Comparison of ENCODE assay signal across 12 cellular contexts in the genomic region with DNA sequence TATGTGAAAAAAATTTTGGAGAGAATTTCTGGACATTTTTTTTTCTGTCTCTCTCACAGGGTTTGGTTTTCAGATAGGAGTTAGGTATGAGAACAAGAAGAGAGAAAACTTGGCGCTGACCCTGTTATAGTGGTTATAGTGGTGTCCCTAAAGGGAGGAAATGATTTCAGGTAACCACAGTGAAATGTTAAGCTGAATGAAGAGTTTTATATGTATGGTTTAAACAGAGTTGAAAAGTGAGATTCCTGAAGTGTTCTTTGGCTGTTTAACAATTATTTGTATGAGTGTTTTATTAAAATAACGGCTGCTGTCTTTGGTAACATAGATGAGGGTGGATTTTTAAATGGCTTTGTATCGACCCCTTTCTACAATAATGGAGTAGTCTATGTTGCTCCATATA. TPM values are rescaled to one million over a fixed set of nuclear protein-coding genes. Genes with fewer than 3 reads are reported as not detected.
DNase-seq lines count a peak whose midpoint lies in the region; ATAC-seq, FAIRE-seq and TF ChIP-seq lines count a peak whose summit lies in the region.
"Had no signal": no experiment of that assay in that cellular context is flagged by ENCODE, and none has a peak within 500 bp of the region (broad histone marks: within the 10 kb centered on the region; RNA-seq: fewer than 3 reads in every experiment).

No MANE protein-coding gene starts in this region.

- no peak overlapping the region for H2BK15ac ChIP-seq in H9 (ENCODE audit: low read depth, low read length)

- ATAC-seq in CD4-positive, alpha-beta T cell (ENCODE audit: poor library complexity), result no peak
- no peak for ATAC-seq in activated T-helper 17 cell treated with anti-CD3 and anti-CD28 coated beads, Interleukin-2, amount 50 U/mL, for 72 hours (replicated peaks)
- ATAC-seq in naive thymus-derived CD4-positive, alpha-beta T cell, result no peak
- ATAC-seq in HG02840 (IDR thresholded peaks at IDR 0.05; ENCODE audit: low FRiP score, unreplicated experiment), result no peak
- ATAC-seq: lower lobe of right lung had no signal

- H3K27ac ChIP-seq in CD4-positive, alpha-beta T cell (ENCODE audit: low read depth, low read length), result no peak overlapping the region
- H3K27ac ChIP-seq in H9 (ENCODE audit: insufficient read length, low read depth, low read length), result no peak overlapping the region
- H3K27ac ChIP-seq in naive thymus-derived CD4-positive, alpha-beta T cell (ENCODE audit: low read depth, low read length), result no peak overlapping the region
- H3K27ac ChIP-seq in thyroid gland, result no peak overlapping the region
- H3K27ac ChIP-seq: lower lobe of right lung had no signal

- no peak overlapping the region for H3K4ac ChIP-seq in H9 (ENCODE audit: low read depth, low read length)

- WGBS in H9 (ENCODE audit: extremely low coverage, insufficient read length, low lambda C conversion rate), result no CpG with 5 or more reads among the region's 3 CpGs
- 85 to 86% methylated on average over 3 of the region's 3 CpGs for WGBS in thyroid gland, 2 donors

- CTCF ChIA-PET in CD4-positive, alpha-beta T cell (lab: Charles Lee), result no interaction called here
- CTCF ChIA-PET in naive thymus-derived CD4-positive, alpha-beta T cell (lab: Charles Lee), result no interaction called here

- no peak overlapping the region for H3T11ph ChIP-seq in H9 (ENCODE audit: low read length)

- no peak overlapping the region for H4K91ac ChIP-seq in H9 (ENCODE audit: insufficient read length, low read depth, low read length)

- no peaks in the 10 kb centered on the region for H3K9me3 Mint-ChIP-seq in CD4-positive, alpha-beta T cell
- H3K9me3 Mint-ChIP-seq in H9, result no peaks in the 10 kb centered on the region
- no peaks in the 10 kb centered on the region for H3K9me3 Mint-ChIP-seq in activated T-helper 17 cell treated with anti-CD3 and anti-CD28 coated beads, Interleukin-2, amount 50 U/mL, for 72 hours
- H3K9me3 Mint-ChIP-seq in naive thymus-derived CD4-positive, alpha-beta T cell, result no peaks in the 10 kb centered on the region

- no peak overlapping the region for H2AK5ac ChIP-seq in H9 (ENCODE audit: insufficient read length, low read length)

- no peak overlapping the region for H2BK12ac ChIP-seq in H9 (ENCODE audit: insufficient read length, low read depth, low read length)

- no peak overlapping the region for H2BK120ac ChIP-seq in H9 (ENCODE audit: low read depth, low read length, poor library complexity, severe bottlenecking)

- peak overlapping the region; percentile 54 for H3K4me3 Mint-ChIP-seq in CD4-positive, alpha-beta T cell
- peak overlapping the region; percentile 7 to 41; a peak in 1 of 5 replicates for H3K4me3 Mint-ChIP-seq in H9
- H3K4me3 Mint-ChIP-seq in activated T-helper 17 cell treated with anti-CD3 and anti-CD28 coated beads, Interleukin-2, amount 50 U/mL, for 72 hours, result peak overlapping the region; percentile 64
- peak overlapping the region in 9 of 10 donors; percentile 9 to 62 (median 49) for H3K4me3 Mint-ChIP-seq in naive thymus-derived CD4-positive, alpha-beta T cell

- H3K56ac ChIP-seq in H9 (ENCODE audit: insufficient read length, low read depth, low read length), result no peak overlapping the region

- H3K4me1 Mint-ChIP-seq in CD4-positive, alpha-beta T cell (ENCODE audit: low read depth), result peaks cover 99% of the 10 kb centered on the region
- H3K4me1 Mint-ChIP-seq in H9, result peaks cover 77 to 82% of the 10 kb centered on the region in 2 experiments
- peaks cover 39% of the 10 kb centered on the region for H3K4me1 Mint-ChIP-seq in activated T-helper 17 cell treated with anti-CD3 and anti-CD28 coated beads, Interleukin-2, amount 50 U/mL, for 72 hours
- H3K4me1 Mint-ChIP-seq in naive thymus-derived CD4-positive, alpha-beta T cell, result peaks cover 57 to 100% (median 93%) of the 10 kb centered on the region in 7 donors

- FAIRE-seq in GM12892 (lab: Jason Lieb, UNC), result no peak

- peak overlapping the region; percentile 39 for H3K27ac Mint-ChIP-seq in CD4-positive, alpha-beta T cell
- peak overlapping the region in 1 of 3 experiments; percentile 40; a peak in 1 of 7 replicates for H3K27ac Mint-ChIP-seq in H9
- peak overlapping the region; percentile 73 for H3K27ac Mint-ChIP-seq in activated T-helper 17 cell treated with anti-CD3 and anti-CD28 coated beads, Interleukin-2, amount 50 U/mL, for 72 hours
- H3K27ac Mint-ChIP-seq in naive thymus-derived CD4-positive, alpha-beta T cell, result peak overlapping the region in 1 of 9 donors; percentile 61

- H3K36me3 Mint-ChIP-seq in CD4-positive, alpha-beta T cell (ENCODE audit: low read depth), result peaks cover 82% of the 10 kb centered on the region
- H3K36me3 Mint-ChIP-seq in H9 (ENCODE audit: insufficient read depth in 1 of 3, low read depth in 3 of 3), result peaks cover 34 to 67% (median 66%) of the 10 kb centered on the region in 3 experiments
- H3K36me3 Mint-ChIP-seq in activated T-helper 17 cell treated with anti-CD3 and anti-CD28 coated beads, Interleukin-2, amount 50 U/mL, for 72 hours (ENCODE audit: low read depth), result peaks cover 8% of the 10 kb centered on the region
- peaks cover 14 to 63% (median 37%) of the 10 kb centered on the region in 5 donors for H3K36me3 Mint-ChIP-seq in naive thymus-derived CD4-positive, alpha-beta T cell

- no peak for TF ChIP-seq CTCF in CD4-positive, alpha-beta T cell (IDR thresholded peaks at IDR 0.05)
- TF ChIP-seq CTCF in H9 (conservative IDR thresholded peaks at IDR 0.05) (no peak), thyroid gland (IDR thresholded peaks at IDR 0.05) (no peak)

- peaks cover 0 to 30% (median 3%) of the 10 kb centered on the region in 3 experiments for H3K36me3 ChIP-seq in naive thymus-derived CD4-positive, alpha-beta T cell (ENCODE audit: control insufficient read depth in 2 of 3, insufficient read depth in 3 of 3, low read length in 3 of 3)
- H3K36me3 ChIP-seq in thyroid gland, result peaks cover 5 to 10% of the 10 kb centered on the region in 2 donors

- no peak overlapping the region for H4K5ac ChIP-seq in H9 (ENCODE audit: insufficient read length, low read depth, low read length)

- peaks cover 6% of the 10 kb centered on the region for H3K23me2 ChIP-seq in H9 (ENCODE audit: insufficient read length, low read depth, low read length, poor library complexity, severe bottlenecking)

- no peaks in the 10 kb centered on the region for H3K27me3 ChIP-seq in CD4-positive, alpha-beta T cell (ENCODE audit: control insufficient read depth, insufficient read depth, low read length)
- H3K27me3 ChIP-seq in H9 (ENCODE audit: insufficient read depth, low read length), result no peaks in the 10 kb centered on the region
- no peaks in the 10 kb centered on the region for H3K27me3 ChIP-seq in naive thymus-derived CD4-positive, alpha-beta T cell (ENCODE audit: control insufficient read depth in 2 of 2, insufficient read depth in 2 of 2, low read length in 2 of 2)
- H3K27me3 ChIP-seq in thyroid gland, result no peaks in the 10 kb centered on the region

- H3K4me1 ChIP-seq in H9 (ENCODE audit: insufficient read depth, low read length), result peaks cover 6% of the 10 kb centered on the region; the same call in 1 of the 2 replicates
- peaks cover 60% of the 10 kb centered on the region in 2 donors for H3K4me1 ChIP-seq in naive thymus-derived CD4-positive, alpha-beta T cell (ENCODE audit: control insufficient read depth in 2 of 2, insufficient read depth in 2 of 2, low read length in 2 of 2)
- peaks cover 53 to 55% of the 10 kb centered on the region in 2 donors for H3K4me1 ChIP-seq in thyroid gland

- no peak for TF ChIP-seq POLR2A in thyroid gland (IDR thresholded peaks at IDR 0.05)
- no peak for TF ChIP-seq POLR2A in GM12892 (IDR thresholded peaks at IDR 0.05; ENCODE audit: low read depth, low read length)

- no peaks in the 10 kb centered on the region for H3K27me3 Mint-ChIP-seq in CD4-positive, alpha-beta T cell
- H3K27me3 Mint-ChIP-seq in H9 (ENCODE audit: low read depth), result no peaks in the 10 kb centered on the region
- H3K27me3 Mint-ChIP-seq in activated T-helper 17 cell treated with anti-CD3 and anti-CD28 coated beads, Interleukin-2, amount 50 U/mL, for 72 hours, result no peaks in the 10 kb centered on the region
- H3K27me3 Mint-ChIP-seq in naive thymus-derived CD4-positive, alpha-beta T cell, result no peaks in the 10 kb centered on the region

- no peak overlapping the region for H3K9ac ChIP-seq in H9 (ENCODE audit: extremely low read depth, insufficient read length, low read length)

- H3K79me1 ChIP-seq in H9 (ENCODE audit: insufficient read depth, low read depth, low read length, poor library complexity, severe bottlenecking), result peaks cover 4% of the 10 kb centered on the region

- no peak overlapping the region for H3K4me3 ChIP-seq in naive thymus-derived CD4-positive, alpha-beta T cell (ENCODE audit: low read length)
- H3K4me3 ChIP-seq in thyroid gland (replicated peaks in 1 of 3), result no peak overlapping the region
- H3K4me3 ChIP-seq: lower lobe of right lung had no signal

- peaks cover 51% of the 10 kb centered on the region for H3K79me2 ChIP-seq in H9 (ENCODE audit: insufficient read depth, low read length)

- H2BK5ac ChIP-seq in H9 (ENCODE audit: insufficient read length, low read length), result no peak overlapping the region

- intact Hi-C loops in CD4-positive, alpha-beta T cell (cut with DNase I, micrococcal nuclease), result loop anchor here in 1 of 2 experiments (10.0 kb wide), 1 partner anchor 619 kb away; a partner anchor contains a TSS
- intact Hi-C loops in naive thymus-derived CD4-positive, alpha-beta T cell (cut with micrococcal nuclease), result loop anchor here in 1 of 2 donors (2.0 kb wide), 1 partner anchor 13 kb away; no protein-coding TSS in a partner anchor
- intact Hi-C loops in thyroid gland (cut with DNase I), result no loop called here

- H4K8ac ChIP-seq in H9 (replicated peaks; ENCODE audit: insufficient read length, low read depth, low read length), result no peak overlapping the region

- no peak overlapping the region for H3K18ac ChIP-seq in H9 (ENCODE audit: insufficient read length, low read depth, low read length)

- H3K14ac ChIP-seq in H9 (ENCODE audit: insufficient read depth, low read length), result no peak overlapping the region

- H4K20me1 ChIP-seq in H9 (ENCODE audit: control insufficient read depth, insufficient read depth, insufficient read length), result no peaks in the 10 kb centered on the region

- DNase-seq in CD4-positive, alpha-beta T cell, result no peak
- DNase-seq in H9 (no peak), thyroid gland (no peak), GM12892 (ENCODE audit: insufficient read length) (no peak), NCI-H1417 treated with DMSO at 0.1 percent for 48 hours (lab: John Stamatoyannopoulos, UW) (no peak)
- no peak for DNase-seq in naive thymus-derived CD4-positive, alpha-beta T cell
- DNase-seq: activated CD8-positive, alpha-beta memory T cell treated with anti-CD3 and anti-CD28 coated beads, Interleukin-2, amount 50 U/mL, for 48 hours; lower lobe of right lung; NCI-H1694 treated with DMSO at 0.1 percent for 48 hours; NCI-H526 had no signal

- no peak overlapping the region for H3K4me2 ChIP-seq in H9 (ENCODE audit: insufficient read depth, insufficient read length, low read length)

- POLR2A ChIA-PET in CD4-positive, alpha-beta T cell (lab: Charles Lee), result interaction anchor here (0.6 kb wide), 1 partner anchor 133 kb away, joined by 3 read pairs; no protein-coding TSS in a partner anchor
- POLR2A ChIA-PET in naive thymus-derived CD4-positive, alpha-beta T cell (lab: Charles Lee), result no interaction called here

- H2BK20ac ChIP-seq in H9 (ENCODE audit: low read depth, low read length, poor library complexity, severe bottlenecking), result no peak overlapping the region

- no peak overlapping the region for H2AFZ ChIP-seq in H9 (ENCODE audit: low read length)

- no peaks in the 10 kb centered on the region for H3K9me3 ChIP-seq in CD4-positive, alpha-beta T cell (ENCODE audit: control insufficient read depth, low read length)
- no peaks in the 10 kb centered on the region for H3K9me3 ChIP-seq in H9 (ENCODE audit: control insufficient read depth, low read depth, low read length)
- no peaks in the 10 kb centered on the region for H3K9me3 ChIP-seq in naive thymus-derived CD4-positive, alpha-beta T cell (ENCODE audit: control insufficient read depth in 2 of 3, low read length in 3 of 3)
- no peaks in the 10 kb centered on the region for H3K9me3 ChIP-seq in thyroid gland
- H3K9me3 ChIP-seq: lower lobe of right lung had no signal

- no peak overlapping the region for H3K23ac ChIP-seq in H9 (ENCODE audit: insufficient read length, low read depth, low read length)

RNA-seq across cellular contexts. Expression of a gene that starts 6.3 kb away (rescaled TPM):
- total RNA-seq in CD4-positive, alpha-beta T cell, result 10 to 100 TPM; 49.4 to 49.7 TPM
- 61.4 and 62.0 TPM in 2 replicates for total RNA-seq in H9 (2021)
- 10 to 100 TPM; 61.8 to 86.2 TPM for total RNA-seq in activated T-helper 17 cell treated with anti-CD3 and anti-CD28 coated beads, Interleukin-2, amount 50 U/mL, for 72 hours
- 10 to 100 TPM; 36.4 to 58.6 (median 46.3) TPM for total RNA-seq in naive thymus-derived CD4-positive, alpha-beta T cell
- 10 to 100 TPM in 1 of 2 donors, 1 to 10 TPM in 1; 7.1 to 15.5 TPM for polyA plus RNA-seq in naive thymus-derived CD4-positive, alpha-beta T cell
- 10 to 100 TPM; 38.4 to 59.8 (median 40.7) TPM for total RNA-seq in thyroid gland
- 13.6 TPM for polyA plus RNA-seq in GM12892 (2012; ENCODE audit: missing spikeins)

RNA-seq across cellular contexts. Expression of a gene that starts 45.3 kb away (rescaled TPM):
- not detected for total RNA-seq in CD4-positive, alpha-beta T cell
- total RNA-seq in H9 (2021) (0.17 TPM in 1 of 2 replicates, not detected in the other), thyroid gland (10 to 100 TPM; 18.6 to 30.5 (median 25.8) TPM)
- under 1 TPM; 0.19 to 0.58 TPM for total RNA-seq in activated T-helper 17 cell treated with anti-CD3 and anti-CD28 coated beads, Interleukin-2, amount 50 U/mL, for 72 hours
- under 1 TPM; 0.19 to 0.76 (median 0.32) TPM for total RNA-seq in naive thymus-derived CD4-positive, alpha-beta T cell
- under 1 TPM; 0.24 to 0.93 TPM for polyA plus RNA-seq in naive thymus-derived CD4-positive, alpha-beta T cell
- polyA plus RNA-seq in GM12892 (2012; ENCODE audit: missing spikeins), result 2.0 TPM

Comparison
In these comparisons a context has a peak if more than half of its experiments do, and no peak if none do; other contexts are left out.
1. RNA of a gene that starts 45.3 kb away (total RNA-seq): 18.6 to 30.5 TPM in thyroid gland; 0.19 to 0.58 TPM in activated T-helper 17 cell treated with anti-CD3 and anti-CD28 coated beads, Interleukin-2, amount 50 U/mL, for 72 hours, 0.19 to 0.76 TPM in naive thymus-derived CD4-positive, alpha-beta T cell, 0.17 TPM in H9 and not detected in CD4-positive, alpha-beta T cell; every median in the first group is over 10 times any median in the second.
2. Peak in every context shown above with its lines, with median percentiles within 50 percentile points of each other: H3K4me3 Mint-ChIP-seq.